10 cellular contexts compared by ENCODE assay signal in the genomic region with DNA sequence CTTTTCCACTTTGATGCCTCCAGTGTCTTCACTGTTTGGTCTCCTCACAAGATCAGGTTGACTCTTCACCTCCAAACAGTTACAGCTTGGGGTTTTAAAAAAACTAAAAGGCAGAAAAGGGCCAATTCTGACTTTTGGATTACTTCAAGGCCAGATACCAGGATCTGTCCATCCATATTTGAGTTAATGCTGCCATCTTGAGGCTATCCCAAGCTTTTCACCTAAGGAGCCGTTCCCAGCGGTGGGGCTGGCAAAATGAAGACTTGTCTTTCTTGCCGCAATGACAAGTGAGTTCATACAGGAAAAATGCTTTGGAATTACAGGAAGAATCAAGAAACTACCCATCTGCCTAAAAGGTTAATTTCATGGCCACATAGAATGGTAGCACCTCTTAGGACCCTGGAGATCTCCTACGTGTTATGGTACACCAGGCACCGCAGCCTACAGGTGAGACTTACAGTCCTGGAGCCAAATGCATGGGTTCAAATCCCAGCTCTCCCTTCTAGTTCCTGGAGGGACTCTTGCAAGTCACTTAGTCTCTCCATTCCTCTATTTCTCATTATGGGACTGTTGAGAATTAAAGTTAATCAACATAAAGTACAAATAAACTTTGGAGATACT. TPM values are rescaled to one million over a fixed set of nuclear protein-coding genes. Genes with fewer than 3 reads are reported as not detected.
DNase-seq lines count a peak whose midpoint lies in the region; ATAC-seq and TF ChIP-seq lines count a peak whose summit lies in the region.
"Had no signal": no experiment of that assay in that cellular context is flagged by ENCODE, and none has a peak within 500 bp of the region (broad histone marks: within the 10 kb centered on the region; RNA-seq: fewer than 3 reads in every experiment).

No MANE protein-coding gene starts in this region.

- no peak overlapping the region for H3K27ac Mint-ChIP-seq in endothelial cell (ENCODE audit: unreplicated experiment)

- H3K27me3 ChIP-seq in PC-9 (ENCODE audit: insufficient read depth, low read depth): 0 out of 2 replicates have a peak, but pooled peaks cover 3% of the 10 kb centered on the region

- H2AFZ ChIP-seq in PC-9: no peak overlapping the region

- no peaks in the 10 kb centered on the region for H3K27me3 Mint-ChIP-seq in endothelial cell (ENCODE audit: unreplicated experiment)

- intact Hi-C loops in PC-9 (cut with micrococcal nuclease; ENCODE audit: unreplicated experiment): loop anchor here (1.0 to 5.0 kb wide), 5 partner anchors 692 to 1169 kb away; no protein-coding TSS in a partner anchor

- H3K4me3 ChIP-seq in PC-9: no peak overlapping the region
- H3K4me3 ChIP-seq: SK-N-MC had no signal

- H3K4me1 ChIP-seq in PC-9 (replicated peaks; ENCODE audit: insufficient read depth): no peaks in the 10 kb centered on the region

- H3K36me3 ChIP-seq in PC-9 (ENCODE audit: low read depth): no peaks in the 10 kb centered on the region

- no TSS peak for BruUV-seq in PC-9 (replicated peaks; lab: Mats Ljungman, UMichigan)

- H4K20me1 ChIP-seq in PC-9 (ENCODE audit: insufficient read depth): no peaks in the 10 kb centered on the region

- DNase-seq in AG09319 (ENCODE audit: extremely low read depth, low read depth) (peak; percentile 19), GM10248 (ENCODE audit: extremely low spot score) (peak; percentile 22), PC-9 (peak; percentile 65 to 67), endothelial cell (ENCODE audit: low spot score) (peak; percentile 62), mucosa of gallbladder (ENCODE audit: low spot score) (peak; percentile 20), NCI-H187 (lab: John Stamatoyannopoulos, UW) (no peak), GM19240 (ENCODE audit: insufficient read length, low spot score) (no peak)

- H3F3A ChIP-seq in PC-9 (ENCODE audit: insufficient read depth, low read depth): no peaks in the 10 kb centered on the region

- H3K27ac ChIP-seq in PC-9: no peak overlapping the region
- H3K27ac ChIP-seq: SK-N-MC had no signal

- H3K36me3 Mint-ChIP-seq in endothelial cell (ENCODE audit: low read depth, unreplicated experiment): no peaks in the 10 kb centered on the region

- H3K4me1 Mint-ChIP-seq in endothelial cell (ENCODE audit: unreplicated experiment): no peaks in the 10 kb centered on the region

- no peaks in the 10 kb centered on the region for H3K79me2 ChIP-seq in PC-9 (ENCODE audit: low read depth)

- no peaks in the 10 kb centered on the region for H3K9me2 ChIP-seq in PC-9 (ENCODE audit: insufficient read depth)

- POLR2A ChIA-PET in GM10248 (lab: Yijun Ruan, JAX): interaction anchor here (0.5 kb wide), 1 partner anchor 78 kb away, joined by 4 read pairs; no protein-coding TSS in a partner anchor
- POLR2A ChIA-PET in PC-9 (lab: Charles Lee; ENCODE audit: unreplicated experiment): interaction anchor here (0.6 to 0.7 kb wide), 2 partner anchors 21 to 324 kb away, joined by 5 read pairs; no protein-coding TSS in a partner anchor

- H3K9me3 ChIP-seq in PC-9 (ENCODE audit: insufficient read depth, low read depth): no peaks in the 10 kb centered on the region

- H3K9me3 Mint-ChIP-seq in endothelial cell (ENCODE audit: unreplicated experiment): no peaks in the 10 kb centered on the region

- no peak overlapping the region for H3K4me3 Mint-ChIP-seq in endothelial cell (ENCODE audit: unreplicated experiment)

- ATAC-seq in HG03095 (IDR thresholded peaks at IDR 0.05; ENCODE audit: unreplicated experiment): peak; percentile 73

- CTCF ChIA-PET in GM10248 (lab: Yijun Ruan, JAX): interaction anchor here (0.7 to 3.0 kb wide), 13 partner anchors 9 to 1057 kb away, joined by 3 to 14 read pairs (median 4); partner anchors contain the start of genes SMTNL1 and UBE2L6
- CTCF ChIA-PET in PC-9 (lab: Charles Lee): interaction anchor here (0.5 to 0.7 kb wide), 2 partner anchors 12 to 78 kb away, joined by 3 to 7 read pairs; no protein-coding TSS in a partner anchor

- H3K4me2 ChIP-seq in PC-9: no peak overlapping the region

- TF ChIP-seq CTCF in AG09319 (IDR thresholded peaks at IDR 0.05; ENCODE audit: low read depth, low read length): peak; percentile 66
- TF ChIP-seq CTCF in GM10248 (IDR thresholded peaks at IDR 0.05; ENCODE audit: control extremely low read depth, extremely low read depth, low read depth, missing control alignments): peak; percentile 68
- TF ChIP-seq CTCF in PC-9 (conservative IDR thresholded peaks at IDR 0.05): peak; percentile 87
- TF ChIP-seq CTCF in endothelial cell (IDR thresholded peaks at IDR 0.05; ENCODE audit: unreplicated experiment): peak; percentile 51

RNA-seq across cellular contexts. Expression of gene OR5B21, which starts 6.0 kb away (rescaled TPM):
- total RNA-seq in PC-9 (2021) (not detected in 2 replicates), endothelial cell (ENCODE audit: unreplicated experiment) (not detected), mucosa of gallbladder (not detected)
- total RNA-seq: skeletal muscle tissue had no signal

Comparison
In these comparisons a context has a peak if more than half of its experiments do, and no peak if none do; other contexts are left out.
1. DNase-seq: peak in AG09319 (single experiment), GM10248 (single experiment), PC-9 (2 of 2), endothelial cell (single experiment) and mucosa of gallbladder (single experiment); none in NCI-H187 (0 of 2) and GM19240 (single experiment).
2. Peak in every context shown above with its lines, with median percentiles within 50 percentile points of each other: CTCF ChIP-seq.